17 cellular contexts compared by ENCODE assay signal in the genomic region with DNA sequence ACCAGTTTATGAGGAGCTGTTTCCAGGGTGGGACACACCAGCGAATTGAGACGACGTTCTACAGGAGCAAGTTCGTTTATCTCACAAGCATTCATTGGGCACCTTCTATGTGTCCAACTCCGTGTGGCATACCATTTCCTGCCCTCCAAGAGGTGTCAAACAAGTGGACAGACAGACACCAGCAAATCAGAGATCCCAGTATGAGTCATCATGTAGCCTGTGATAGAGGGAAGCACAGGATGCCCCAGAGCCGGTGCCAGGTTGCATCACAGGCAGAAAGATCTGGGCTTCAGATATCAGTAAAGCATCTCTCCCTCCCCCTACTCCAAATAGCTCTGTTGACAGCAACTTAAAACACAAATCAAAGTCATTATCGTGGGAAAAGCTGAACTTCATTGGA. TPM values are rescaled to one million over a fixed set of nuclear protein-coding genes. Genes with fewer than 3 reads are reported as not detected.
DNase-seq lines count a peak whose midpoint lies in the region; ATAC-seq and TF ChIP-seq lines count a peak whose summit lies in the region.
"Had no signal": no experiment of that assay in that cellular context is flagged by ENCODE, and none has a peak within 500 bp of the region (broad histone marks: within the 10 kb centered on the region; RNA-seq: fewer than 3 reads in every experiment).

No MANE protein-coding gene starts in this region.

- no peak for TF ChIP-seq POLR2A in lower leg skin (IDR thresholded peaks at IDR 0.05)

- CTCF ChIA-PET in activated CD4-positive, alpha-beta T cell treated with anti-CD3 and anti-CD28 coated beads, Interleukin-2, amount 10 ng/mL, durations not matched to agents 7 days and 5 days (lab: Charles Lee), result interaction anchor here (2.0 kb wide), 1 partner anchor 10 kb away, joined by 7 read pairs; no protein-coding TSS in a partner anchor
- CTCF ChIA-PET in naive thymus-derived CD4-positive, alpha-beta T cell (lab: Charles Lee), result no interaction called here

- no peak overlapping the region for H3K4me3 Mint-ChIP-seq in activated CD4-positive, alpha-beta T cell treated with anti-CD3 and anti-CD28 coated beads, Interleukin-2, amount 10 ng/mL, durations not matched to agents 7 days and 5 days
- H3K4me3 Mint-ChIP-seq in naive thymus-derived CD4-positive, alpha-beta T cell, result no peak overlapping the region
- H3K4me3 Mint-ChIP-seq: CD4-positive, alpha-beta T cell had no signal

- 40% methylated on average over 7 of the region's 7 CpGs for WGBS in lower leg skin, 2 donors

- H3K27me3 ChIP-seq in KMS-11 (ENCODE audit: insufficient read depth, low read depth), result no peaks in the 10 kb centered on the region
- H3K27me3 ChIP-seq in naive thymus-derived CD4-positive, alpha-beta T cell (ENCODE audit: control insufficient read depth in 2 of 2, insufficient read depth in 2 of 2, low read length in 2 of 2), result no peaks in the 10 kb centered on the region

- intact Hi-C loops in lower leg skin (cut with DNase I; ENCODE audit: low total_unique reads), result no loop called here
- intact Hi-C loops in naive thymus-derived CD4-positive, alpha-beta T cell (cut with micrococcal nuclease), result no loop called here

- no peaks in the 10 kb centered on the region for H3K36me3 Mint-ChIP-seq in activated CD4-positive, alpha-beta T cell treated with anti-CD3 and anti-CD28 coated beads, Interleukin-2, amount 10 ng/mL, durations not matched to agents 7 days and 5 days (ENCODE audit: low read depth)
- peaks cover 0 to 24% (median 0%) of the 10 kb centered on the region in 5 donors for H3K36me3 Mint-ChIP-seq in naive thymus-derived CD4-positive, alpha-beta T cell

- H3K9ac ChIP-seq in KMS-11, result no peak overlapping the region

- H3K4me1 ChIP-seq in KMS-11 (ENCODE audit: low read depth, poor library complexity, severe bottlenecking), result peaks cover 54% of the 10 kb centered on the region
- peaks cover 0 to 6% of the 10 kb centered on the region in 2 donors for H3K4me1 ChIP-seq in naive thymus-derived CD4-positive, alpha-beta T cell (ENCODE audit: control insufficient read depth in 2 of 2, insufficient read depth in 2 of 2, low read length in 2 of 2)

- no peak for ATAC-seq in naive thymus-derived CD4-positive, alpha-beta T cell
- ATAC-seq in GM19328 (IDR thresholded peaks at IDR 0.05; ENCODE audit: unreplicated experiment), result no peak
- ATAC-seq: left cardiac atrium, sciatic nerve had no signal

- POLR2A ChIA-PET in activated CD4-positive, alpha-beta T cell treated with anti-CD3 and anti-CD28 coated beads, Interleukin-2, amount 10 ng/mL, durations not matched to agents 7 days and 5 days (lab: Charles Lee), result no interaction called here
- POLR2A ChIA-PET in naive thymus-derived CD4-positive, alpha-beta T cell (lab: Charles Lee), result no interaction called here

- DNase-seq in activated CD4-positive, alpha-beta T cell treated with anti-CD3 and anti-CD28 coated beads, Interleukin-2, amount 10 ng/mL, durations not matched to agents 7 days and 5 days, result peak; percentile 21
- no peak for DNase-seq in activated CD4-positive, alpha-beta T cell treated with anti-CD3 and anti-CD28 coated beads, Interleukin-2, amount 50 U/mL, for 4 hours
- DNase-seq in amniotic epithelial cell (ENCODE audit: low read depth) (peak; percentile 72), lower leg skin (ENCODE audit: low spot score in 2 of 2) (peak; percentile 68 to 91), NCI-H526 (lab: John Stamatoyannopoulos, UW) (no peak)
- DNase-seq in naive thymus-derived CD4-positive, alpha-beta T cell, result no peak
- DNase-seq: caudate nucleus; CD4-positive, alpha-beta T cell; effector CD8-positive, alpha-beta T cell; hippocampal formation; left cardiac atrium; NCI-H187 treated with DMSO at 0.1 percent for 48 hours; nucleus accumbens; stimulated activated CD4-positive, alpha-beta T cell treated with anti-CD3 and anti-CD28 coated beads, Interleukin-2, amount 100 ng/mL, for 48 hours had no signal

- H3K27ac ChIP-seq in KMS-11, result no peak overlapping the region
- no peak overlapping the region for H3K27ac ChIP-seq in naive thymus-derived CD4-positive, alpha-beta T cell (ENCODE audit: low read depth, low read length)

- no peaks in the 10 kb centered on the region for H3K36me3 ChIP-seq in KMS-11 (ENCODE audit: insufficient read depth)
- H3K36me3 ChIP-seq in naive thymus-derived CD4-positive, alpha-beta T cell (ENCODE audit: control insufficient read depth in 2 of 3, insufficient read depth in 3 of 3, low read length in 3 of 3), result no peaks in the 10 kb centered on the region

- no peaks in the 10 kb centered on the region for H4K20me1 ChIP-seq in KMS-11 (ENCODE audit: insufficient read depth)

- peaks cover 33% of the 10 kb centered on the region for H3K4me1 Mint-ChIP-seq in activated CD4-positive, alpha-beta T cell treated with anti-CD3 and anti-CD28 coated beads, Interleukin-2, amount 10 ng/mL, durations not matched to agents 7 days and 5 days
- peaks cover 0 to 46% (median 0%) of the 10 kb centered on the region in 7 donors for H3K4me1 Mint-ChIP-seq in naive thymus-derived CD4-positive, alpha-beta T cell

- H3K27me3 Mint-ChIP-seq in activated CD4-positive, alpha-beta T cell treated with anti-CD3 and anti-CD28 coated beads, Interleukin-2, amount 10 ng/mL, durations not matched to agents 7 days and 5 days, result peaks cover 3% of the 10 kb centered on the region
- peaks cover 0 to 7% (median 5%) of the 10 kb centered on the region in 5 donors for H3K27me3 Mint-ChIP-seq in naive thymus-derived CD4-positive, alpha-beta T cell
- H3K27me3 Mint-ChIP-seq: CD4-positive, alpha-beta T cell had no signal

- no peak overlapping the region for H2AFZ ChIP-seq in KMS-11 (ENCODE audit: low read depth)

- no peaks in the 10 kb centered on the region for H3K9me3 ChIP-seq in naive thymus-derived CD4-positive, alpha-beta T cell (ENCODE audit: control insufficient read depth in 2 of 3, low read length in 3 of 3)

- H3K79me2 ChIP-seq in KMS-11 (ENCODE audit: insufficient read depth, low read depth), result no peaks in the 10 kb centered on the region

- peaks cover 2% of the 10 kb centered on the region for H3K9me3 Mint-ChIP-seq in activated CD4-positive, alpha-beta T cell treated with anti-CD3 and anti-CD28 coated beads, Interleukin-2, amount 10 ng/mL, durations not matched to agents 7 days and 5 days
- peaks cover 0 to 12% (median 0%) of the 10 kb centered on the region in 11 donors for H3K9me3 Mint-ChIP-seq in naive thymus-derived CD4-positive, alpha-beta T cell
- H3K9me3 Mint-ChIP-seq: CD4-positive, alpha-beta T cell had no signal

- H3K4me3 ChIP-seq in KMS-11 (IDR thresholded peaks at IDR 0.05; ENCODE audit: insufficient read depth, low read depth, low read length) (no peak overlapping the region), lower leg skin (ENCODE audit: low read depth, poor library complexity, severe bottlenecking) (no peak overlapping the region)
- H3K4me3 ChIP-seq in naive thymus-derived CD4-positive, alpha-beta T cell (ENCODE audit: low read length), result no peak overlapping the region

- H3K27ac Mint-ChIP-seq in activated CD4-positive, alpha-beta T cell treated with anti-CD3 and anti-CD28 coated beads, Interleukin-2, amount 10 ng/mL, durations not matched to agents 7 days and 5 days, result peak overlapping the region; percentile 74
- peak overlapping the region in 1 of 9 donors; percentile 56 for H3K27ac Mint-ChIP-seq in naive thymus-derived CD4-positive, alpha-beta T cell
- H3K27ac Mint-ChIP-seq: CD4-positive, alpha-beta T cell had no signal

- TF ChIP-seq CTCF in KMS-11 (conservative IDR thresholded peaks at IDR 0.05; ENCODE audit: low read depth, low read length) (no peak), lower leg skin (IDR thresholded peaks at IDR 0.05) (no peak)

- peak overlapping the region; percentile 30; the same call in 1 of the 2 replicates for H3K4me2 ChIP-seq in KMS-11

RNA-seq across cellular contexts. Expression of a gene that starts 31.8 kb away (rescaled TPM):
- 10 to 100 TPM; 34.4 TPM for total RNA-seq in activated CD4-positive, alpha-beta T cell treated with anti-CD3 and anti-CD28 coated beads, Interleukin-2, amount 10 ng/mL, durations not matched to agents 7 days and 5 days
- 100 to 1,000 TPM in 3 of 4 donors, 10 to 100 TPM in 1; 72.4 to 205 (median 105) TPM for total RNA-seq in lower leg skin
- 10 to 100 TPM in 2 of 5 experiments, 1 to 10 TPM in 3; 5.4 to 54.6 (median 7.9) TPM for total RNA-seq in naive thymus-derived CD4-positive, alpha-beta T cell
- polyA plus RNA-seq in naive thymus-derived CD4-positive, alpha-beta T cell, result under 1 TPM; 0.06 to 0.08 TPM

Comparison
In these comparisons a context has a peak if more than half of its experiments do, and no peak if none do; other contexts are left out.
1. DNase-seq: peak in activated CD4-positive, alpha-beta T cell treated with anti-CD3 and anti-CD28 coated beads, Interleukin-2, amount 10 ng/mL, durations not matched to agents 7 days and 5 days (single experiment), amniotic epithelial cell (single experiment) and lower leg skin (2 of 2); none in activated CD4-positive, alpha-beta T cell treated with anti-CD3 and anti-CD28 coated beads, Interleukin-2, amount 50 U/mL, for 4 hours (0 of 2), naive thymus-derived CD4-positive, alpha-beta T cell (0 of 9) and NCI-H526 (0 of 2).